In genomic region chr9:129737479-129738269, GRCh38 we compare ENCODE assay signal across 8 cellular contexts. TPM values are rescaled to one million over a fixed set of nuclear protein-coding genes. Genes with fewer than 3 reads are reported as not detected.
DNase-seq lines count a peak whose midpoint lies in the region; ATAC-seq, FAIRE-seq and TF ChIP-seq lines count a peak whose summit lies in the region.

No MANE protein-coding gene starts in this region.

- peak overlapping the region; percentile 40 for H3K4me3 Mint-ChIP-seq in astrocyte (ENCODE audit: unreplicated experiment)

- peaks cover under 1% of the 10 kb centered on the region for H3K4me1 Mint-ChIP-seq in astrocyte (ENCODE audit: low read depth, unreplicated experiment)

- peak; percentile 87 for TF ChIP-seq CTCF in D721Med (IDR thresholded peaks at IDR 0.05; ENCODE audit: insufficient read depth, missing control alignments)
- peak; percentile 56 for TF ChIP-seq CTCF in astrocyte (IDR thresholded peaks at IDR 0.05; ENCODE audit: insufficient read depth, low read depth, low read length)

- TF ChIP-seq POLR2A in H54 (IDR thresholded peaks at IDR 0.05; ENCODE audit: low read depth, low read length) = no peak

- peak overlapping the region; percentile 88 for H2AFZ ChIP-seq in astrocyte (ENCODE audit: low read depth, low read length)

- H4K20me1 ChIP-seq in astrocyte (ENCODE audit: insufficient read depth, low read length) = no peaks in the 10 kb centered on the region

- no peaks in the 10 kb centered on the region for H3K36me3 ChIP-seq in astrocyte (ENCODE audit: insufficient read depth, low read length)

- peak; percentile 94 for ATAC-seq in sciatic nerve

- H3K9me3 ChIP-seq in astrocyte (ENCODE audit: insufficient read depth, low read depth, low read length) = no peaks in the 10 kb centered on the region

- H3K27me3 Mint-ChIP-seq in astrocyte (ENCODE audit: low read depth, unreplicated experiment) = peaks cover 27% of the 10 kb centered on the region

- peaks cover 6% of the 10 kb centered on the region for H3K4me1 ChIP-seq in astrocyte (ENCODE audit: insufficient read depth, low read length)

- no peak for FAIRE-seq in D721Med (lab: Jason Lieb, UNC)
- FAIRE-seq in H54 (lab: Jason Lieb, UNC) = no peak
- FAIRE-seq in astrocyte (lab: Jason Lieb, UNC) = no peak

- H3K27me3 ChIP-seq in astrocyte (ENCODE audit: insufficient read depth, low read length) = peaks cover 4% of the 10 kb centered on the region

- peaks cover under 1% of the 10 kb centered on the region for H3K36me3 Mint-ChIP-seq in astrocyte (ENCODE audit: low read depth, unreplicated experiment)

- H3K27ac ChIP-seq in astrocyte (ENCODE audit: low read depth, low read length) = no peak overlapping the region

- peak overlapping the region; percentile 74 for H3K9ac ChIP-seq in astrocyte (ENCODE audit: low read length)

- intact Hi-C loops in sciatic nerve (cut with DNase I) = no loop called here

- H3K27ac Mint-ChIP-seq in astrocyte (ENCODE audit: unreplicated experiment) = no peak overlapping the region

- peak overlapping the region; percentile 93 for H3K4me2 ChIP-seq in astrocyte (ENCODE audit: low read length)

- no peaks in the 10 kb centered on the region for H3K79me2 ChIP-seq in astrocyte (ENCODE audit: insufficient read depth, low read length)

- peak overlapping the region; percentile 62 for H3K4me3 ChIP-seq in astrocyte (ENCODE audit: insufficient read depth, low read depth, low read length)

- peak; percentile 61 for DNase-seq in D721Med (ENCODE audit: insufficient read length, low spot score)
- DNase-seq in H54 (ENCODE audit: insufficient read length, low spot score) = peak; percentile 56
- peak; percentile 11 for DNase-seq in NCI-H1417 treated with DMSO at 0.1 percent for 48 hours (lab: John Stamatoyannopoulos, UW)
- DNase-seq in T-helper 9 cell = peak; percentile 85
- peak; percentile 14 for DNase-seq in astrocyte (ENCODE audit: low read depth)
- peak in 46 of 51 donors; percentile 20 to 82 (median 60) for DNase-seq in hypothalamus (lab: John Stamatoyannopoulos, UW)
- DNase-seq in sciatic nerve (ENCODE audit: low spot score) = peak; percentile 94
- DNase-seq in cortex of kidney (lab: John Stamatoyannopoulos, UW) = no peak

- H3K9me3 Mint-ChIP-seq in astrocyte (ENCODE audit: unreplicated experiment) = no peaks in the 10 kb centered on the region

RNA-seq across cellular contexts. Expression of gene PTGES, which starts 15.2 kb away (rescaled TPM):
- total RNA-seq in astrocyte = 1.2 and 2.5 TPM in 2 replicates
- total RNA-seq in sciatic nerve = 23.3 TPM
